Comparison of ENCODE assay signal across 22 cellular contexts in the genomic region with DNA sequence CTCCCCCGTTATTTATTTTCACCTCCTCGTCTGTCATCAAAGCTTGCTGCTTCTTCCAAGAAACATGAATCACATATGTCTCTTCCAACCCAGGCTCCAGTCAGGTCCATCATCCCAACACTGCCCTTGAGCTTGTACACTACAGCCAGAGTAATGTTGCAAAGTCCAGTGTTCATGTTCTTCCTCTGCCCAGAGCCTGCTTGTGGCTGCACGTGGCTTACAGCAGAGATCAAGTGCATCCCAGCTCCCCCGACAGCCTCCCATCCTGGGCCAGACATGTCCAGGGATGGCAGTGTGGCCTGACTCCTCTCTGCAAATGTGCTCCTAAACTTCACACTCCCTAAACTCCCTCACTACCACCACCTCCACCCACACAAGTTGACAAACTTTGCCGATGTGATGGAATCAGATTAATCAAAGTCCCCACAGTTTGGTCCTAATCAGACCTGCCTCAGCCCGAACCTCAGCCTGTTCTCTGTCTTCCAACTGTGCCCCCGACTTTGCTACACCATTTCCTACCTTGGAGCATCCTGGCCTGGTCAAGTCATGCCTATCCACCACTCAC.
"Had no signal": no experiment of that assay in that cellular context is flagged by ENCODE, and none has a peak within 500 bp of the region (broad histone marks: within the 10 kb centered on the region; RNA-seq: fewer than 3 reads in every experiment).

No MANE protein-coding gene starts in this region.

- H3K27ac Mint-ChIP-seq: immature natural killer cell; naive thymus-derived CD4-positive, alpha-beta T cell; nephron progenitor cell had no signal

- H3K36me3 Mint-ChIP-seq: immature natural killer cell; naive thymus-derived CD4-positive, alpha-beta T cell had no signal

- H3K4me3 Mint-ChIP-seq: central memory CD8-positive, alpha-beta T cell; immature natural killer cell; naive thymus-derived CD4-positive, alpha-beta T cell; nephron progenitor cell had no signal

- H3K36me3 ChIP-seq: esophagus squamous epithelium, gastroesophageal sphincter, neutrophil, sigmoid colon, stomach, upper lobe of right lung had no signal

- H3K27me3 ChIP-seq: dorsolateral prefrontal cortex had no signal

- H3K9me3 Mint-ChIP-seq: central memory CD8-positive, alpha-beta T cell; immature natural killer cell; naive thymus-derived CD4-positive, alpha-beta T cell; nephron progenitor cell had no signal

- H3K27ac ChIP-seq: epithelial cell of prostate, esophagus squamous epithelium, gastroesophageal sphincter, neutrophil, sigmoid colon, skin epidermis, stomach, upper lobe of right lung had no signal

- ATAC-seq: gastroesophageal sphincter; left colon; left ventricle myocardium superior; naive thymus-derived CD4-positive, alpha-beta T cell; upper lobe of right lung had no signal

- FAIRE-seq: endometrium, keratinocyte had no signal

- H3K4me1 Mint-ChIP-seq: central memory CD8-positive, alpha-beta T cell; immature natural killer cell; naive thymus-derived CD4-positive, alpha-beta T cell; nephron progenitor cell had no signal

- DNase-seq: cortex of kidney; dorsolateral prefrontal cortex; effector memory CD4-positive, alpha-beta T cell; esophagus squamous epithelium; foreskin fibroblast; immature natural killer cell; left colon; left ventricle myocardium superior; naive thymus-derived CD4-positive, alpha-beta T cell; nephron progenitor cell; sigmoid colon; stimulated activated naive CD4-positive, alpha-beta T cell; stomach; upper lobe of right lung had no signal

- H3K4me1 ChIP-seq: esophagus squamous epithelium, gastroesophageal sphincter, sigmoid colon, stomach, upper lobe of right lung had no signal

- H3K9me3 ChIP-seq: esophagus squamous epithelium, gastroesophageal sphincter, neutrophil, sigmoid colon, stomach, upper lobe of right lung had no signal

- H3K4me3 ChIP-seq: dorsolateral prefrontal cortex, esophagus squamous epithelium, gastroesophageal sphincter, lung, sigmoid colon, skin epidermis, stomach, upper lobe of right lung had no signal
